In the genomic region with DNA sequence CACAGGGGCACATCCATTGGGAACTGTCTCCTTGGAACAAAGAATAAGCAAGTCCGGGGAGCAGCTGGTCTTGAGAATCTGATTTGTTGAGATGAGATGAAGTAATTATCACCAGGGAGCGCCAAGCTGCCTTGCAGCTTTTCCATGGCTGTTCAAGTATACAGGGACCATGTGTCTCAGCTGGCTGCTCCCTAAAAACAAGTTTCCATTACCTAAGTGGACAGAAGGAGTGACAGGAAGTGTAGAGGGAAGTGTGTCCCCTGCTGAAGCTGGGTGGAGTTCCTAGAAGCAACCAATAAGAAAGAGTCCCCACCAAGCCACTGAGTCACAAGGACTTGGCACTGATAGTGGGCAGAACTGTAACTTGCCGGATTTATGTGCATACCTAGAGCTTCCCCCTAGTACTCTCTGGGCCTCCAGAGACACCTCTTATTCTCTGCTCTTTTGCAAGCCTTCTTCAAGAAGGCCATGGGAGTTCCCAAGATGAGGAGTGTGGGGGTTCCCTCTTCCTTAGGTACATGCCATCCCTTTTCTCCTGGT, we compare ENCODE assay signal across 22 cellular contexts. TPM values are rescaled to one million over a fixed set of nuclear protein-coding genes. Genes with fewer than 3 reads are reported as not detected.
DNase-seq lines count a peak whose midpoint lies in the region; ATAC-seq and TF ChIP-seq lines count a peak whose summit lies in the region.
"Had no signal": no experiment of that assay in that cellular context is flagged by ENCODE, and none has a peak within 500 bp of the region (broad histone marks: within the 10 kb centered on the region; RNA-seq: fewer than 3 reads in every experiment).

No MANE protein-coding gene starts in this region.

- H3K27me3 Mint-ChIP-seq in CD4-positive, alpha-beta memory T cell, result no peaks in the 10 kb centered on the region
- no peaks in the 10 kb centered on the region for H3K27me3 Mint-ChIP-seq in activated CD8-positive, alpha-beta T cell treated with anti-CD3 and anti-CD28 coated beads for 36 hours
- H3K27me3 Mint-ChIP-seq: activated CD4-positive, alpha-beta T cell treated with anti-CD3 and anti-CD28 coated beads for 36 hours; IgD-negative memory B cell had no signal

- peaks cover 10% of the 10 kb centered on the region for H3K36me3 ChIP-seq in CD4-positive, alpha-beta memory T cell (ENCODE audit: insufficient read depth, low read length)
- H3K36me3 ChIP-seq in SJCRH30, result no peaks in the 10 kb centered on the region
- H3K36me3 ChIP-seq: SJSA1 had no signal

- no peak for ATAC-seq in activated CD8-positive, alpha-beta T cell treated with anti-CD3 and anti-CD28 coated beads for 36 hours
- no peak for ATAC-seq in left lobe of liver
- ATAC-seq: activated CD4-positive, alpha-beta T cell treated with anti-CD3 and anti-CD28 coated beads for 36 hours; HCT116 had no signal

- no peak overlapping the region for H3K4me3 ChIP-seq in CD4-positive, alpha-beta memory T cell (ENCODE audit: low read length in 2 of 2)
- no peak overlapping the region for H3K4me3 ChIP-seq in SJCRH30
- H3K4me3 ChIP-seq: heart left ventricle, SJSA1, tibial artery had no signal

- H3K36me3 Mint-ChIP-seq in CD4-positive, alpha-beta memory T cell, result peaks cover 36 to 72% of the 10 kb centered on the region in 2 donors
- H3K36me3 Mint-ChIP-seq in activated CD8-positive, alpha-beta T cell treated with anti-CD3 and anti-CD28 coated beads for 36 hours (ENCODE audit: low read depth), result peaks cover 26% of the 10 kb centered on the region

- H3K9me3 Mint-ChIP-seq in CD4-positive, alpha-beta memory T cell, result no peaks in the 10 kb centered on the region
- no peaks in the 10 kb centered on the region for H3K9me3 Mint-ChIP-seq in activated CD8-positive, alpha-beta T cell treated with anti-CD3 and anti-CD28 coated beads for 36 hours
- H3K9me3 Mint-ChIP-seq: IgD-negative memory B cell had no signal

- H3K9me3 ChIP-seq in CD4-positive, alpha-beta memory T cell (ENCODE audit: control insufficient read depth in 1 of 2, low read length in 2 of 2), result no peaks in the 10 kb centered on the region
- H3K9me3 ChIP-seq in SJCRH30 (replicated peaks), result no peaks in the 10 kb centered on the region
- H3K9me3 ChIP-seq: heart left ventricle, SJSA1, tibial artery had no signal

- H3K4me3 Mint-ChIP-seq in CD4-positive, alpha-beta memory T cell, result no peak overlapping the region
- H3K4me3 Mint-ChIP-seq in activated CD8-positive, alpha-beta T cell treated with anti-CD3 and anti-CD28 coated beads for 36 hours, result no peak overlapping the region
- H3K4me3 Mint-ChIP-seq: activated CD4-positive, alpha-beta T cell treated with anti-CD3 and anti-CD28 coated beads for 36 hours had no signal

- H3K27ac Mint-ChIP-seq in CD4-positive, alpha-beta memory T cell, result peak overlapping the region in 4 of 7 donors; percentile 35 to 68 (median 62)
- peak overlapping the region; percentile 12 for H3K27ac Mint-ChIP-seq in activated CD8-positive, alpha-beta T cell treated with anti-CD3 and anti-CD28 coated beads for 36 hours
- H3K27ac Mint-ChIP-seq: activated CD4-positive, alpha-beta T cell treated with anti-CD3 and anti-CD28 coated beads for 36 hours had no signal

- intact Hi-C loops in CD4-positive, alpha-beta memory T cell (cut with micrococcal nuclease), result no loop called here
- intact Hi-C loops in activated CD8-positive, alpha-beta T cell treated with anti-CD3 and anti-CD28 coated beads for 36 hours (cut with micrococcal nuclease), result no loop called here

- H3K27ac ChIP-seq in CD4-positive, alpha-beta memory T cell (ENCODE audit: low read depth, low read length), result no peak overlapping the region
- H3K27ac ChIP-seq in SJCRH30, result no peak overlapping the region
- H3K27ac ChIP-seq: heart left ventricle, SJSA1, tibial artery had no signal

- CTCF ChIA-PET in CD4-positive, alpha-beta memory T cell (lab: Charles Lee; ENCODE audit: partially characterized antibody), result interaction anchor here (1.2 to 2.0 kb wide), 2 partner anchors 9 to 12 kb away, joined by 4 to 8 read pairs; no protein-coding TSS in a partner anchor
- CTCF ChIA-PET in activated CD8-positive, alpha-beta T cell treated with anti-CD3 and anti-CD28 coated beads for 36 hours (lab: Charles Lee), result interaction anchor here (1.2 kb wide), 2 partner anchors 9 to 52 kb away, joined by 3 to 6 read pairs; no protein-coding TSS in a partner anchor

- DNase-seq in NCI-H2227 (lab: John Stamatoyannopoulos, UW; ENCODE audit: unreplicated experiment) (peak; percentile 24), NCI-H2227 treated with DMSO at 0.1 percent for 48 hours (lab: John Stamatoyannopoulos, UW) (no peak), left lobe of liver (ENCODE audit: low spot score) (peak; percentile 16), SJCRH30 (no peak), DMS79 treated with DMSO at 0.1 percent for 48 hours (lab: John Stamatoyannopoulos, UW) (no peak)
- DNase-seq in CD4-positive, alpha-beta memory T cell, result no peak
- no peak for DNase-seq in activated CD8-positive, alpha-beta T cell treated with anti-CD3 and anti-CD28 coated beads for 36 hours
- DNase-seq in stimulated activated naive CD4-positive, alpha-beta T cell treated with Interleukin-2 at 50 U/mL for 16 hours (lab: John Stamatoyannopoulos, UW), result no peak
- DNase-seq: 8988T; activated CD4-positive, alpha-beta T cell treated with anti-CD3 and anti-CD28 coated beads for 36 hours; cortex of kidney; heart left ventricle; midbrain; NCI-H2107; stimulated activated CD4-positive, alpha-beta T cell treated with anti-CD3 and anti-CD28 coated beads, Interleukin-2, amount 100 ng/mL, for 48 hours; stimulated activated CD8-positive, alpha-beta memory T cell treated with anti-CD3 and anti-CD28 coated beads, Interleukin-4, amount 100 ng/mL, for 48 hours; tibial artery had no signal

- TF ChIP-seq CTCF in activated CD8-positive, alpha-beta T cell treated with anti-CD3 and anti-CD28 coated beads for 36 hours (IDR thresholded peaks at IDR 0.05), result no peak

- POLR2A ChIA-PET in CD4-positive, alpha-beta memory T cell (lab: Charles Lee; ENCODE audit: partially characterized antibody), result interaction anchor here (1.1 to 1.2 kb wide), 2 partner anchors 29 to 52 kb away, joined by 3 read pairs; no protein-coding TSS in a partner anchor
- POLR2A ChIA-PET in activated CD8-positive, alpha-beta T cell treated with anti-CD3 and anti-CD28 coated beads for 36 hours (lab: Charles Lee), result interaction anchor here (1.4 kb wide), 1 partner anchor 8 kb away, joined by 4 read pairs; no protein-coding TSS in a partner anchor

- peaks cover 28 to 62% (median 41%) of the 10 kb centered on the region in 4 donors for H3K4me1 Mint-ChIP-seq in CD4-positive, alpha-beta memory T cell
- peaks cover 38% of the 10 kb centered on the region for H3K4me1 Mint-ChIP-seq in activated CD8-positive, alpha-beta T cell treated with anti-CD3 and anti-CD28 coated beads for 36 hours (ENCODE audit: low read depth)

- no peaks in the 10 kb centered on the region for H3K27me3 ChIP-seq in CD4-positive, alpha-beta memory T cell (ENCODE audit: insufficient read depth, low read length)
- H3K27me3 ChIP-seq in SJCRH30, result no peaks in the 10 kb centered on the region
- H3K27me3 ChIP-seq: heart left ventricle, SJSA1, tibial artery had no signal

- H3K4me1 ChIP-seq in CD4-positive, alpha-beta memory T cell (ENCODE audit: insufficient read depth, low read length), result no peaks in the 10 kb centered on the region
- no peaks in the 10 kb centered on the region for H3K4me1 ChIP-seq in SJCRH30
- H3K4me1 ChIP-seq: SJSA1, tibial artery had no signal

RNA-seq across cellular contexts. Expression of a gene that starts 1.5 kb away (rescaled TPM):
- total RNA-seq in CD4-positive, alpha-beta memory T cell, result not detected
- polyA plus RNA-seq in CD4-positive, alpha-beta memory T cell, result not detected
- not detected for total RNA-seq in activated CD8-positive, alpha-beta T cell treated with anti-CD3 and anti-CD28 coated beads for 36 hours
- total RNA-seq in left lobe of liver, result 292 TPM
- not detected in 2 replicates for total RNA-seq in SJCRH30 (2014; rRNA removed; shearing (Covaris generic))
- total RNA-seq: activated CD4-positive, alpha-beta T cell treated with anti-CD3 and anti-CD28 coated beads for 36 hours; G401; heart left ventricle; osteocyte; SJSA1 had no signal
- polyA plus RNA-seq: IgD-negative memory B cell had no signal

RNA-seq across cellular contexts. Expression of a gene that starts 28.1 kb away (rescaled TPM):
- total RNA-seq in CD4-positive, alpha-beta memory T cell, result 1 to 10 TPM; 5.2 to 5.4 TPM
- polyA plus RNA-seq in CD4-positive, alpha-beta memory T cell, result 1 to 10 TPM; 2.3 to 6.7 TPM
- total RNA-seq in activated CD8-positive, alpha-beta T cell treated with anti-CD3 and anti-CD28 coated beads for 36 hours, result 1 to 10 TPM; 2.1 to 2.3 TPM
- 6.8 TPM for total RNA-seq in left lobe of liver
- total RNA-seq in SJCRH30 (2014; rRNA removed; shearing (Covaris generic)), result 17.6 and 21.6 TPM in 2 replicates

RNA-seq across cellular contexts. Expression of a gene that starts 29.8 kb away (rescaled TPM):
- 100 to 1,000 TPM; 112 to 116 TPM for total RNA-seq in CD4-positive, alpha-beta memory T cell
- polyA plus RNA-seq in CD4-positive, alpha-beta memory T cell, result 100 to 1,000 TPM; 147 to 176 TPM
- 10 to 100 TPM; 47.0 to 57.4 TPM for total RNA-seq in activated CD8-positive, alpha-beta T cell treated with anti-CD3 and anti-CD28 coated beads for 36 hours
- total RNA-seq in left lobe of liver, result 25.2 TPM
- 33.1 and 33.3 TPM in 2 replicates for total RNA-seq in SJCRH30 (2014; rRNA removed; shearing (Covaris generic))

RNA-seq across cellular contexts. Expression of a gene that starts 42.6 kb away (rescaled TPM):
- 10 to 100 TPM; 12.1 to 13.6 TPM for total RNA-seq in CD4-positive, alpha-beta memory T cell
- polyA plus RNA-seq in CD4-positive, alpha-beta memory T cell, result 10 to 100 TPM in 1 of 2 donors, 1 to 10 TPM in 1; 4.5 to 11.6 TPM
- 10 to 100 TPM; 18.8 to 23.5 TPM for total RNA-seq in activated CD8-positive, alpha-beta T cell treated with anti-CD3 and anti-CD28 coated beads for 36 hours
- 9.9 TPM for total RNA-seq in left lobe of liver
- 14.2 and 14.4 TPM in 2 replicates for total RNA-seq in SJCRH30 (2014; rRNA removed; shearing (Covaris generic))

Comparison
In these comparisons a context has a peak if more than half of its experiments do, and no peak if none do; other contexts are left out.
1. DNase-seq: peak in NCI-H2227 (single experiment) and left lobe of liver (single experiment); none in NCI-H2227 treated with DMSO at 0.1 percent for 48 hours (single experiment), CD4-positive, alpha-beta memory T cell (0 of 5), activated CD8-positive, alpha-beta T cell treated with anti-CD3 and anti-CD28 coated beads for 36 hours (single experiment), stimulated activated naive CD4-positive, alpha-beta T cell treated with Interleukin-2 at 50 U/mL for 16 hours (single experiment), SJCRH30 (0 of 2) and DMS79 treated with DMSO at 0.1 percent for 48 hours (single experiment).
2. RNA of a gene that starts 1.5 kb away (total RNA-seq): 292 TPM in left lobe of liver (single experiment); not detected in activated CD8-positive, alpha-beta T cell treated with anti-CD3 and anti-CD28 coated beads for 36 hours, not detected in CD4-positive, alpha-beta memory T cell and not detected in SJCRH30; every median in the first group is over 100 times any median in the second.